1 cellular context compared by ENCODE assay signal in genomic region chr5:110840347-110840960, GRCh38.
TF ChIP-seq lines count a peak whose summit lies in the region.

No MANE protein-coding gene starts in this region.

TF ChIP-seq in SK-N-SH treated with all-trans-retinoic acid at 6 μM for 48 hours, 23 proteins besides CTCF, POLR2A, EP300 and RAD21 (continued from another document):
- TF ChIP-seq TSHZ2 (CRISPR knock-in tag; IDR thresholded peaks at IDR 0.05) (no peak), TOX (CRISPR knock-in tag; IDR thresholded peaks at IDR 0.05; ENCODE audit: borderline replicate concordance) (no peak), RARB (CRISPR knock-in tag; IDR thresholded peaks at IDR 0.05) (no peak), BACH2 (CRISPR knock-in tag; IDR thresholded peaks at IDR 0.05; ENCODE audit: borderline replicate concordance) (no peak), ZNF70 (CRISPR knock-in tag; IDR thresholded peaks at IDR 0.05) (no peak)
